ENCODE assay signal across 11 cellular contexts in the genomic region with DNA sequence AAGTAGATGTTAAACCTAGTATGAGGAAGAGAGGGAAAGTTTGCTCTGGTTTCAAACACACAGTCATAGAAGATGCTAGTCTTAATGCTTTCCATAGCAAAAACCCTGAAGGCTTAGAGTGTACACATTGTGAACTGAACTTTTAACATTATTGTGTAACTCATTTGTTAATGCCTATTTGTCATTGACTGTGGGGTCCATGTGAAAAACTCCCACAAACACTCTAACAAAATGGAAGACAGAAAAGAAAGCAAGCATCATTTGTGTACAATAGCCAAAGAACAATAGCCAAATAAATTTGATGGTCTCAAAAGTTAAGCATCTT.
DNase-seq lines count a peak whose midpoint lies in the region; ATAC-seq lines count a peak whose summit lies in the region.
"Had no signal": no experiment of that assay in that cellular context is flagged by ENCODE, and none has a peak within 500 bp of the region (broad histone marks: within the 10 kb centered on the region; RNA-seq: fewer than 3 reads in every experiment).

No MANE protein-coding gene starts in this region.

- no peaks in the 10 kb centered on the region for H3K9me3 ChIP-seq in T-helper 17 cell (ENCODE audit: control insufficient read depth, low read length, poor library complexity, severe bottlenecking)

- ATAC-seq in T-helper 17 cell = no peak
- no peak for ATAC-seq in central memory CD8-positive, alpha-beta T cell (replicated peaks; ENCODE audit: extremely low read depth, poor library complexity, severe bottlenecking)
- no peak for ATAC-seq in stimulated activated memory B cell treated with anti-CD40 and anti-IgM and Interleukin-4, amounts not matched to agents 10 μg/mL and 1 μg/mL and 100 μg/mL, for 72 hours
- ATAC-seq: SK-N-SH treated with all-trans-retinoic acid at 6 μM for 48 hours had no signal

- H3K27me3 Mint-ChIP-seq in activated CD4-positive, alpha-beta T cell treated with anti-CD3 and anti-CD28 coated beads, Interleukin-2, amount 10 ng/mL, durations not matched to agents 24 days and 14 days = no peaks in the 10 kb centered on the region
- no peaks in the 10 kb centered on the region for H3K27me3 Mint-ChIP-seq in T-helper 17 cell
- H3K27me3 Mint-ChIP-seq in central memory CD8-positive, alpha-beta T cell = no peaks in the 10 kb centered on the region
- H3K27me3 Mint-ChIP-seq in stimulated activated memory B cell treated with anti-CD40 and anti-IgM and Interleukin-4, amounts not matched to agents 10 μg/mL and 1 μg/mL and 100 μg/mL, for 72 hours = no peaks in the 10 kb centered on the region

- no peak for DNase-seq in activated CD4-positive, alpha-beta T cell treated with anti-CD3 and anti-CD28 coated beads, Interleukin-2, amount 10 ng/mL, durations not matched to agents 24 days and 14 days
- DNase-seq in activated CD4-positive, alpha-beta T cell treated with anti-CD3 and anti-CD28 coated beads, Interleukin-2, amount 50 U/mL, for 4 hours = no peak
- DNase-seq in T-helper 17 cell (no peak), retina (no peak), amygdala (lab: John Stamatoyannopoulos, UW) (no peak)
- DNase-seq in central memory CD8-positive, alpha-beta T cell (ENCODE audit: low spot score in 2 of 2) = no peak
- DNase-seq in stimulated activated naive CD4-positive, alpha-beta T cell treated with Interleukin-2 at 50 U/mL for 16 hours (lab: John Stamatoyannopoulos, UW) = no peak
- DNase-seq: GOT3, NCI-H1694 treated with DMSO at 0.1 percent for 48 hours had no signal

- intact Hi-C loops in activated CD4-positive, alpha-beta T cell treated with anti-CD3 and anti-CD28 coated beads, Interleukin-2, amount 10 ng/mL, durations not matched to agents 24 days and 14 days (cut with micrococcal nuclease) = loop anchor here (2.0 to 5.0 kb wide), 2 partner anchors 15 to 80 kb away; no protein-coding TSS in a partner anchor

- H3K4me1 Mint-ChIP-seq in activated CD4-positive, alpha-beta T cell treated with anti-CD3 and anti-CD28 coated beads, Interleukin-2, amount 10 ng/mL, durations not matched to agents 24 days and 14 days = peaks cover 40% of the 10 kb centered on the region
- H3K4me1 Mint-ChIP-seq in T-helper 17 cell = peaks cover 31% of the 10 kb centered on the region
- peaks cover 42% of the 10 kb centered on the region for H3K4me1 Mint-ChIP-seq in central memory CD8-positive, alpha-beta T cell
- H3K4me1 Mint-ChIP-seq in stimulated activated memory B cell treated with anti-CD40 and anti-IgM and Interleukin-4, amounts not matched to agents 10 μg/mL and 1 μg/mL and 100 μg/mL, for 72 hours = peaks cover 41% of the 10 kb centered on the region

- H3K4me3 Mint-ChIP-seq in activated CD4-positive, alpha-beta T cell treated with anti-CD3 and anti-CD28 coated beads, Interleukin-2, amount 10 ng/mL, durations not matched to agents 24 days and 14 days = no peak overlapping the region
- H3K4me3 Mint-ChIP-seq in T-helper 17 cell = no peak overlapping the region
- H3K4me3 Mint-ChIP-seq in central memory CD8-positive, alpha-beta T cell = no peak overlapping the region
- peak overlapping the region; percentile 34 for H3K4me3 Mint-ChIP-seq in stimulated activated memory B cell treated with anti-CD40 and anti-IgM and Interleukin-4, amounts not matched to agents 10 μg/mL and 1 μg/mL and 100 μg/mL, for 72 hours

- H3K9me3 Mint-ChIP-seq in activated CD4-positive, alpha-beta T cell treated with anti-CD3 and anti-CD28 coated beads, Interleukin-2, amount 10 ng/mL, durations not matched to agents 24 days and 14 days = no peaks in the 10 kb centered on the region
- H3K9me3 Mint-ChIP-seq in central memory CD8-positive, alpha-beta T cell = no peaks in the 10 kb centered on the region
- no peaks in the 10 kb centered on the region for H3K9me3 Mint-ChIP-seq in stimulated activated memory B cell treated with anti-CD40 and anti-IgM and Interleukin-4, amounts not matched to agents 10 μg/mL and 1 μg/mL and 100 μg/mL, for 72 hours

- H3K36me3 Mint-ChIP-seq in activated CD4-positive, alpha-beta T cell treated with anti-CD3 and anti-CD28 coated beads, Interleukin-2, amount 10 ng/mL, durations not matched to agents 24 days and 14 days (ENCODE audit: low read depth) = peaks cover 70% of the 10 kb centered on the region
- peaks cover 13% of the 10 kb centered on the region for H3K36me3 Mint-ChIP-seq in T-helper 17 cell (ENCODE audit: low read depth)
- peaks cover 57% of the 10 kb centered on the region for H3K36me3 Mint-ChIP-seq in central memory CD8-positive, alpha-beta T cell (ENCODE audit: insufficient read depth)
- H3K36me3 Mint-ChIP-seq in stimulated activated memory B cell treated with anti-CD40 and anti-IgM and Interleukin-4, amounts not matched to agents 10 μg/mL and 1 μg/mL and 100 μg/mL, for 72 hours = peaks cover 58% of the 10 kb centered on the region

- H3K27ac Mint-ChIP-seq in activated CD4-positive, alpha-beta T cell treated with anti-CD3 and anti-CD28 coated beads, Interleukin-2, amount 10 ng/mL, durations not matched to agents 24 days and 14 days = peak overlapping the region; percentile 49
- peak overlapping the region; percentile 86 for H3K27ac Mint-ChIP-seq in T-helper 17 cell
- peak overlapping the region; percentile 53 for H3K27ac Mint-ChIP-seq in central memory CD8-positive, alpha-beta T cell (ENCODE audit: low read depth)
- peak overlapping the region; percentile 83 for H3K27ac Mint-ChIP-seq in stimulated activated memory B cell treated with anti-CD40 and anti-IgM and Interleukin-4, amounts not matched to agents 10 μg/mL and 1 μg/mL and 100 μg/mL, for 72 hours
